ENCODE assay signal across 13 cellular contexts in genomic region chr7:98795741-98796493, GRCh38.
DNase-seq lines count a peak whose midpoint lies in the region; ATAC-seq and TF ChIP-seq lines count a peak whose summit lies in the region.
"Had no signal": no experiment of that assay in that cellular context is flagged by ENCODE, and none has a peak within 500 bp of the region (broad histone marks: within the 10 kb centered on the region; RNA-seq: fewer than 3 reads in every experiment).

No MANE protein-coding gene starts in this region.

- H3K9me3 ChIP-seq in aorta (ENCODE audit: control insufficient read depth, low read length) (no peaks in the 10 kb centered on the region), esophagus squamous epithelium (peaks cover 0 to 9% (median 8%) of the 10 kb centered on the region in 3 donors)

- peaks cover 9% of the 10 kb centered on the region for H3K27me3 Mint-ChIP-seq in activated naive CD4-positive, alpha-beta T cell treated with anti-CD3 and anti-CD28 coated beads for 36 hours (ENCODE audit: low read depth)

- peaks cover 2 to 3% of the 10 kb centered on the region in 2 donors for H3K4me1 ChIP-seq in aorta (ENCODE audit: control insufficient read depth in 1 of 2, insufficient read depth in 2 of 2, low read length in 2 of 2)
- H3K4me1 ChIP-seq in esophagus squamous epithelium, result peaks cover 0 to 7% (median 0%) of the 10 kb centered on the region in 3 donors
- H3K4me1 ChIP-seq: sigmoid colon had no signal

- no peak overlapping the region for H3K27ac Mint-ChIP-seq in activated naive CD4-positive, alpha-beta T cell treated with anti-CD3 and anti-CD28 coated beads, Interleukin-2, amount 50 U/mL, for 72 hours
- H3K27ac Mint-ChIP-seq in activated naive CD4-positive, alpha-beta T cell treated with anti-CD3 and anti-CD28 coated beads for 36 hours, result no peak overlapping the region

- peak overlapping the region; percentile 34 to 65 for H3K27ac ChIP-seq in aorta (ENCODE audit: low read depth in 1 of 2, low read length in 2 of 2)
- H3K27ac ChIP-seq in esophagus squamous epithelium, result no peak overlapping the region
- H3K27ac ChIP-seq: sigmoid colon had no signal

- no peak for DNase-seq in activated naive CD4-positive, alpha-beta T cell treated with anti-CD3 and anti-CD28 coated beads, Interleukin-2, amount 50 U/mL, for 72 hours (ENCODE audit: low spot score in 2 of 2)
- no peak for DNase-seq in activated naive CD4-positive, alpha-beta T cell treated with anti-CD3 and anti-CD28 coated beads for 36 hours
- DNase-seq in aorta (no peak), cortex of kidney (lab: John Stamatoyannopoulos, UW) (no peak), esophagus squamous epithelium (lab: John Stamatoyannopoulos, UW) (no peak), left lobe of liver (ENCODE audit: low spot score) (no peak)
- DNase-seq: activated T-cell treated with anti-CD3 and anti-CD28 coated beads for 4 hours, caudate nucleus, glutamatergic neuron, NCI-H446 treated with DMSO at 0.1 percent for 48 hours, sigmoid colon had no signal

- peaks cover 10 to 12% of the 10 kb centered on the region in 2 donors for H3K9me3 Mint-ChIP-seq in activated naive CD4-positive, alpha-beta T cell treated with anti-CD3 and anti-CD28 coated beads, Interleukin-2, amount 50 U/mL, for 72 hours
- H3K9me3 Mint-ChIP-seq in activated naive CD4-positive, alpha-beta T cell treated with anti-CD3 and anti-CD28 coated beads for 36 hours, result peaks cover 11% of the 10 kb centered on the region

- no peaks in the 10 kb centered on the region for H3K36me3 ChIP-seq in aorta (ENCODE audit: control insufficient read depth in 1 of 2, insufficient read depth in 2 of 2, low read length in 1 of 2)
- no peaks in the 10 kb centered on the region for H3K36me3 ChIP-seq in esophagus squamous epithelium
- H3K36me3 ChIP-seq: sigmoid colon had no signal

- H3K4me3 ChIP-seq in aorta (ENCODE audit: low read length in 2 of 2) (no peak overlapping the region), esophagus squamous epithelium (no peak overlapping the region)
- H3K4me3 ChIP-seq: sigmoid colon had no signal

- CTCF ChIA-PET in activated naive CD4-positive, alpha-beta T cell treated with anti-CD3 and anti-CD28 coated beads for 36 hours (lab: Charles Lee), result no interaction called here

- TF ChIP-seq POLR2A in esophagus squamous epithelium (IDR thresholded peaks at IDR 0.05), result no peak

- intact Hi-C loops in activated naive CD4-positive, alpha-beta T cell treated with anti-CD3 and anti-CD28 coated beads for 36 hours (cut with micrococcal nuclease), result no loop called here
- intact Hi-C loops in aorta (cut with DNase I) (loop anchor here in 1 of 2 donors (5.0 kb wide), 1 partner anchor 34 kb away; no protein-coding TSS in a partner anchor), esophagus squamous epithelium (cut with DNase I) (no loop called here)

- ATAC-seq in activated naive CD4-positive, alpha-beta T cell treated with anti-CD3 and anti-CD28 coated beads, Interleukin-2, amount 50 U/mL, for 72 hours, result peak; percentile 43 to 98
- peak; percentile 96 for ATAC-seq in GM21786 (IDR thresholded peaks at IDR 0.05; ENCODE audit: unreplicated experiment)
- ATAC-seq in HG03432 (IDR thresholded peaks at IDR 0.05; ENCODE audit: unreplicated experiment), result peak; percentile 94
- ATAC-seq in aorta (ENCODE audit: low FRiP score), result no peak
- no peak for ATAC-seq in left lobe of liver

- TF ChIP-seq CTCF in esophagus squamous epithelium (IDR thresholded peaks at IDR 0.05), result no peak

- 67 to 69% methylated on average over 12 of the region's 12 CpGs for WGBS in aorta, 2 donors
- 77 to 87% methylated on average over 12 of the region's 12 CpGs for WGBS in esophagus squamous epithelium, 2 donors

- H3K36me3 Mint-ChIP-seq in activated naive CD4-positive, alpha-beta T cell treated with anti-CD3 and anti-CD28 coated beads, Interleukin-2, amount 50 U/mL, for 72 hours, result peaks cover 0 to 9% of the 10 kb centered on the region in 2 donors
- no peaks in the 10 kb centered on the region for H3K36me3 Mint-ChIP-seq in activated naive CD4-positive, alpha-beta T cell treated with anti-CD3 and anti-CD28 coated beads for 36 hours (ENCODE audit: low read depth)

- H3K27me3 ChIP-seq in aorta (ENCODE audit: control insufficient read depth in 1 of 2, insufficient read depth in 2 of 2, low read length in 1 of 2), result no peaks in the 10 kb centered on the region
- peaks cover 0 to 4% (median 0%) of the 10 kb centered on the region in 4 donors for H3K27me3 ChIP-seq in esophagus squamous epithelium
- H3K27me3 ChIP-seq: sigmoid colon had no signal

- H3K4me3 Mint-ChIP-seq in activated naive CD4-positive, alpha-beta T cell treated with anti-CD3 and anti-CD28 coated beads for 36 hours, result no peak overlapping the region

- peaks cover 2% of the 10 kb centered on the region for H3K4me1 Mint-ChIP-seq in activated naive CD4-positive, alpha-beta T cell treated with anti-CD3 and anti-CD28 coated beads for 36 hours (ENCODE audit: low read depth)

Comparison
In these comparisons a context has a peak if more than half of its experiments do, and no peak if none do; other contexts are left out.
1. ATAC-seq: peak in activated naive CD4-positive, alpha-beta T cell treated with anti-CD3 and anti-CD28 coated beads, Interleukin-2, amount 50 U/mL, for 72 hours (2 of 2), GM21786 (single experiment) and HG03432 (single experiment); none in aorta (single experiment) and left lobe of liver (single experiment).
2. H3K27ac ChIP-seq: peak in aorta (2 of 2); none in esophagus squamous epithelium (0 of 4).